In the genomic region with DNA sequence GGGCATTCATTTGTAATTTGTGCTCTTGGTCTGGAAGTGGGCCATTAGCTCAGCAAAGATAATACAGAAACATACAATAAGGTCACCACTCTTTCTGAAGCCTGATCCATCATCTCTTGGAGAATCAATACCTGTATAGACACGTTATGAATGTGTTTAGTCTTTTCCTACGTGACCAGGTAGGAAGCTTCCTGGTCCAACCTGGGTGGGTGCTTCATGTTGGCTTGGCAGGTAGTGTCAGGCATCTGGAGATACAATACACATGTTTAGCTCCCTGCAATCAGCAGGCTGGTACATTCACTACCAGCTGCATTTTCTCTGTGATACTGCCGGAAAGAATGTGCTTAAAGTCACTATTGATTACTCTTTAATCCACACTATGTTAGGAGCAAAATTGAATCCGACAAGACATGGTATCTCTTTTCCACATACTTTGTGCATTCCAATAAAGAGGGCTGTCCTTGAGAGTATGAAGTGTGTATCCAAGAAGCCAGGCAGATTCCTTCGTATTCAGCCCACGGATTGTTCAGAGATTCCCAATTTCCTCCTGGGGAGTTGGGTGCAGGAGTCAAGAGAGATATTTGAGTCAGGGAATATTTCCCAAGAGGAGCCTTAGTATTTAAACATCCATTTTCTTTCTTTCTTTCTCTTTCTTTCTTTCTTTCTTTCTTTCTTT, we compare ENCODE assay signal across 15 cellular contexts. TPM values are rescaled to one million over a fixed set of nuclear protein-coding genes. Genes with fewer than 3 reads are reported as not detected.
DNase-seq lines count a peak whose midpoint lies in the region; ATAC-seq, FAIRE-seq and TF ChIP-seq lines count a peak whose summit lies in the region.
"Had no signal": no experiment of that assay in that cellular context is flagged by ENCODE, and none has a peak within 500 bp of the region (broad histone marks: within the 10 kb centered on the region; RNA-seq: fewer than 3 reads in every experiment).

No MANE protein-coding gene starts in this region.

- peak overlapping the region; percentile 9 for H2AFZ ChIP-seq in osteoblast (ENCODE audit: low read length)

- peak overlapping the region; percentile 63 for H3K4me2 ChIP-seq in osteoblast (ENCODE audit: insufficient read depth, low read length)

- peaks cover 27% of the 10 kb centered on the region for H3K4me1 Mint-ChIP-seq in T-helper 17 cell

- no peak for ATAC-seq in T-helper 17 cell

- peak overlapping the region; percentile 99; the same call in 1 of the 2 replicates for H3K27ac ChIP-seq in SK-N-MC
- H3K27ac ChIP-seq in osteoblast (ENCODE audit: low read depth, low read length): peak overlapping the region; percentile 79
- H3K27ac ChIP-seq: testis had no signal

- H3K27me3 Mint-ChIP-seq in T-helper 17 cell: no peaks in the 10 kb centered on the region

- H3K36me3 Mint-ChIP-seq in T-helper 17 cell (ENCODE audit: low read depth): no peaks in the 10 kb centered on the region

- peak; percentile 87 for DNase-seq in AG09319 (ENCODE audit: extremely low read depth, low read depth)
- DNase-seq in SK-N-MC (ENCODE audit: low read depth, low spot score): no peak
- DNase-seq in epithelial cell of esophagus (ENCODE audit: low read depth): peak; percentile 83
- DNase-seq in osteoblast (ENCODE audit: insufficient read length, low spot score, missing footprints): peak; percentile 88
- no peak for DNase-seq in T-helper 17 cell
- DNase-seq in BE2C: no peak
- DNase-seq in H54 (ENCODE audit: insufficient read length, low spot score): no peak
- no peak for DNase-seq in cerebellar cortex (ENCODE audit: low spot score)
- DNase-seq: Caco-2; HCEC 1CT; KBM-7; NCI-H2029; stimulated activated CD4-positive, alpha-beta T cell treated with anti-CD3 and anti-CD28 coated beads, Interleukin-4, amount 100 ng/mL, for 1 hour; testis had no signal

- no peak for TF ChIP-seq POLR2A in H54 (IDR thresholded peaks at IDR 0.05; ENCODE audit: low read depth, low read length)

- no peaks in the 10 kb centered on the region; the same call in 1 of the 2 replicates for H3K36me3 ChIP-seq in SK-N-MC (ENCODE audit: insufficient read depth, low read length)
- H3K36me3 ChIP-seq in osteoblast (ENCODE audit: insufficient read depth, low read length): no peaks in the 10 kb centered on the region
- no peaks in the 10 kb centered on the region for H3K36me3 ChIP-seq in BE2C

- H3K9me3 ChIP-seq in SK-N-MC (ENCODE audit: low read depth, low read length): no peaks in the 10 kb centered on the region
- H3K9me3 ChIP-seq in osteoblast (ENCODE audit: low read depth, low read length): no peaks in the 10 kb centered on the region
- no peaks in the 10 kb centered on the region for H3K9me3 ChIP-seq in T-helper 17 cell (ENCODE audit: control insufficient read depth, low read length, poor library complexity, severe bottlenecking)
- H3K9me3 ChIP-seq in BE2C: no peaks in the 10 kb centered on the region
- H3K9me3 ChIP-seq: Caco-2, testis had no signal

- FAIRE-seq in H54 (lab: Jason Lieb, UNC): no peak
- FAIRE-seq: colon had no signal

- H3K27me3 ChIP-seq in osteoblast (ENCODE audit: insufficient read depth, low read length): no peaks in the 10 kb centered on the region
- no peaks in the 10 kb centered on the region for H3K27me3 ChIP-seq in BE2C
- H3K27me3 ChIP-seq: testis had no signal

- H4K20me1 ChIP-seq in osteoblast (ENCODE audit: insufficient read depth, low read length): no peaks in the 10 kb centered on the region

- H3K79me2 ChIP-seq in osteoblast (ENCODE audit: insufficient read depth, low read length): no peaks in the 10 kb centered on the region

- H3K4me3 ChIP-seq in SK-N-MC (no peak overlapping the region), epithelial cell of esophagus (ENCODE audit: low read length) (peak overlapping the region; percentile 10), osteoblast (ENCODE audit: insufficient read depth, low read length) (peak overlapping the region; percentile 27), BE2C (ENCODE audit: low read depth, low read length) (no peak overlapping the region)
- H3K4me3 ChIP-seq: testis had no signal

- H3K9ac ChIP-seq in SK-N-MC (ENCODE audit: insufficient read length): no peak overlapping the region

- TF ChIP-seq CTCF in AG09319 (IDR thresholded peaks at IDR 0.05; ENCODE audit: low read depth, low read length) (no peak), epithelial cell of esophagus (IDR thresholded peaks at IDR 0.05; ENCODE audit: insufficient read depth, low read depth, low read length, missing control alignments) (no peak), osteoblast (IDR thresholded peaks at IDR 0.05; ENCODE audit: extremely low read depth, low read depth, low read length) (no peak), BE2C (IDR thresholded peaks at IDR 0.05; ENCODE audit: low read depth, low read length) (no peak)

- H3K27ac Mint-ChIP-seq in T-helper 17 cell: no peak overlapping the region

- H3K4me1 ChIP-seq in osteoblast (ENCODE audit: insufficient read depth, low read length) (peaks cover 38% of the 10 kb centered on the region), BE2C (no peaks in the 10 kb centered on the region)
- H3K4me1 ChIP-seq: Caco-2 had no signal

- H3K4me3 Mint-ChIP-seq in T-helper 17 cell: no peak overlapping the region

RNA-seq across cellular contexts. Expression of a gene that starts 49.9 kb away (rescaled TPM):
- 53.9 and 55.1 TPM in 2 replicates for total RNA-seq in osteoblast
- 10 to 100 TPM; 74.4 to 99.9 TPM for total RNA-seq in T-helper 17 cell
- polyA plus RNA-seq in BE2C (2012; ENCODE audit: insufficient read depth, insufficient read length, low read depth): 32.2 TPM

RNA-seq across cellular contexts. Expression of a gene that starts 52.9 kb away (rescaled TPM):
- total RNA-seq in osteoblast (13.6 and 14.8 TPM in 2 replicates), T-helper 17 cell (10 to 100 TPM; 10.2 to 22.3 TPM)
- 19.0 TPM for polyA plus RNA-seq in BE2C (2012; ENCODE audit: insufficient read depth, insufficient read length, low read depth)

Comparison
In these comparisons a context has a peak if more than half of its experiments do, and no peak if none do; other contexts are left out.
1. DNase-seq: peak in AG09319 (single experiment), epithelial cell of esophagus (single experiment) and osteoblast (single experiment); none in SK-N-MC (single experiment), T-helper 17 cell (0 of 3), BE2C (single experiment), H54 (single experiment) and cerebellar cortex (single experiment).
2. H3K4me3 ChIP-seq: peak in epithelial cell of esophagus (single experiment) and osteoblast (single experiment); none in SK-N-MC (single experiment) and BE2C (single experiment).